ENCODE assay signal across 13 cellular contexts in the genomic region with DNA sequence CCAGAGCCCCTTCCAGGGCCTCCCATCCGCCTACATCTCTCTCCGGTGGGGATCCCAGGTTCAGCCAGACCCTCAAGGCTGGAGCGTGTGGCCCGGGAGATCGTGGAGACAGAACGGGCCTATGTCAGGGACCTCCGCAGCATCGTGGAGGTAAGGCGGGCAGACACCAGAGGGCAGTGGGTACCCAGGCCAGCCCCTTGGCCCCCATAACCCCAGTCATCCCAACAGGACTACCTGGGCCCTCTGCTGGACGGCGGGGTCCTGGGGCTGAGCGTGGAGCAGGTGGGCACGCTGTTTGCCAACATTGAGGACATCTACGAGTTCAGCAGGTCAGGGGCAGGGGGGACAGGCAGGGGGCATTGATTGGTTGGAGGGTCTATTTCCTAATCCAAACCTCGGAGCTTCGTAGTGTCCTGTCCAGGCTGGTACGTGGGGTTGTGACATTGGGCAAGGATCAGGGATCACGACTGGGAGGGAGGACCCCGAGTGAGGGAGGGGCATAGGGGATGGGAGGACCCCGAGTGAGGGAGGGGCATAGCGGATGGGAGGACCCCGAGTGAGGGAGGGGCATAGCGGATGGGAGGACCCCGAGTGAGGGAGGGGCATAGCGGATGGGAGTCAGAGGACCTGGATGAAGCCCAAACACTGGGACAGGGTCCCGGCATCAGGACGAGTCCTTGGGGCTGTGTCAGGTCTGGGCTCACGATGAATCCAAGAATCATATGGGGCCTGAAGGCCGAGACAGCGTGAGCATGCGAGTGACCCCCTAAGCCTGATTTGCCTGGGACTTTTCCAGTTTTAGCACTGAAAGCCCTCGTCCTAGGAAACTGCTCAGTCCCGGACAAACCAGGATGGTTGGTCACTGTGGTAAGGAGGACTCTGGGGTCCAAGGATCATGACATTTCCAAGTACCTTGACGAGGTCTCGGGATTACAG. TPM values are rescaled to one million over a fixed set of nuclear protein-coding genes. Genes with fewer than 3 reads are reported as not detected.
DNase-seq lines count a peak whose midpoint lies in the region; ATAC-seq, FAIRE-seq and TF ChIP-seq lines count a peak whose summit lies in the region.
"Had no signal": no experiment of that assay in that cellular context is flagged by ENCODE, and none has a peak within 500 bp of the region (broad histone marks: within the 10 kb centered on the region; RNA-seq: fewer than 3 reads in every experiment).

No MANE protein-coding gene starts in this region.

- peaks cover 17% of the 10 kb centered on the region for H3K27me3 ChIP-seq in transverse colon

- H3K36me3 ChIP-seq in mesodermal cell (ENCODE audit: control insufficient read depth, insufficient read depth, low read length) = peaks cover 58% of the 10 kb centered on the region
- no peaks in the 10 kb centered on the region for H3K36me3 ChIP-seq in transverse colon
- H3K36me3 ChIP-seq: neutrophil had no signal

- peaks cover 45% of the 10 kb centered on the region for H3K36me3 Mint-ChIP-seq in activated T-cell treated with anti-CD3 and anti-CD28 coated beads, Interleukin-2, amount 50 U/mL, for 24 hours (ENCODE audit: low read depth)

- WGBS in mesodermal cell (ENCODE audit: insufficient coverage in 2 of 2), 2 experiments = 76 to 87% methylated on average over 28 to 31 of the region's 35 CpGs
- 61 to 68% methylated on average over 11 to 32 of the region's 35 CpGs for WGBS in transverse colon (ENCODE audit: low coverage in 1 of 2), 2 donors

- H3K4me3 Mint-ChIP-seq in activated T-cell treated with anti-CD3 and anti-CD28 coated beads, Interleukin-2, amount 50 U/mL, for 24 hours = no peak overlapping the region

- no peak for ATAC-seq in GM21423 (IDR thresholded peaks at IDR 0.05; ENCODE audit: unreplicated experiment)

- intact Hi-C loops in transverse colon (cut with DNase I; ENCODE audit: low total_unique reads) = no loop called here

- H3K9me3 Mint-ChIP-seq in activated T-cell treated with anti-CD3 and anti-CD28 coated beads, Interleukin-2, amount 50 U/mL, for 24 hours = no peaks in the 10 kb centered on the region

- no peaks in the 10 kb centered on the region for H3K9me3 ChIP-seq in mesodermal cell (ENCODE audit: control insufficient read depth, low read length)
- no peaks in the 10 kb centered on the region for H3K9me3 ChIP-seq in transverse colon
- H3K9me3 ChIP-seq: neutrophil had no signal

- DNase-seq in activated T-cell treated with anti-CD3 and anti-CD28 coated beads, Interleukin-2, amount 50 U/mL, for 24 hours = no peak
- no peak for DNase-seq in activated T-cell treated with anti-CD3 and anti-CD28 coated beads, Interleukin-2, amount 50 U/mL, for 48 hours
- no peak for DNase-seq in cardiac fibroblast (ENCODE audit: low read depth in 2 of 2)
- DNase-seq in transverse colon = no peak
- no peak for DNase-seq in NOMO-1 treated with dmso at 0.1 percent for 144 hours (lab: John Stamatoyannopoulos, UW; ENCODE audit: unreplicated experiment)
- DNase-seq in H54 (ENCODE audit: insufficient read length, low spot score) = no peak
- DNase-seq: activated effector memory CD4-positive, alpha-beta T cell treated with Interleukin-2 at 50 U/mL for 16 hours; NCI-H345 had no signal

- TF ChIP-seq POLR2A in transverse colon (IDR thresholded peaks at IDR 0.05) (no peak), H54 (IDR thresholded peaks at IDR 0.05; ENCODE audit: low read depth, low read length) (no peak)

- H3K4me3 ChIP-seq in cardiac fibroblast (replicated peaks in 1 of 2; ENCODE audit: low read depth in 2 of 2, low read length in 2 of 2) (peak overlapping the region; percentile 84 to 87), mesodermal cell (ENCODE audit: extremely low read depth, insufficient read depth, low read length, poor library complexity, severe bottlenecking) (peak overlapping the region; percentile 98), transverse colon (peak overlapping the region in 1 of 4 donors; percentile 66)

- H3K4me1 Mint-ChIP-seq in activated T-cell treated with anti-CD3 and anti-CD28 coated beads, Interleukin-2, amount 50 U/mL, for 24 hours (ENCODE audit: low read depth) = peaks cover 29% of the 10 kb centered on the region

- H3K27ac Mint-ChIP-seq in activated T-cell treated with anti-CD3 and anti-CD28 coated beads, Interleukin-2, amount 50 U/mL, for 24 hours = peak overlapping the region; percentile 40

- TF ChIP-seq EP300 in transverse colon (IDR thresholded peaks at IDR 0.05; ENCODE audit: low read depth) = no peak

- H3K27ac ChIP-seq in mesodermal cell (ENCODE audit: low read depth, low read length, severe bottlenecking) (no peak overlapping the region), transverse colon (peak overlapping the region; percentile 98 to 100 (median 99))
- H3K27ac ChIP-seq: epithelial cell of prostate, neutrophil had no signal

- no peaks in the 10 kb centered on the region for H3K27me3 Mint-ChIP-seq in activated T-cell treated with anti-CD3 and anti-CD28 coated beads, Interleukin-2, amount 50 U/mL, for 24 hours

- TF ChIP-seq CTCF in cardiac fibroblast (IDR thresholded peaks at IDR 0.05; ENCODE audit: low read depth, low read length) (peak; percentile 2), transverse colon (IDR thresholded peaks at IDR 0.05) (no peak)

- peaks cover 30% of the 10 kb centered on the region for H3K4me1 ChIP-seq in mesodermal cell (ENCODE audit: control insufficient read depth, insufficient read depth, low read length, poor library complexity, severe bottlenecking)
- H3K4me1 ChIP-seq in transverse colon = peaks cover 11 to 48% (median 37%) of the 10 kb centered on the region in 4 donors

- in situ Hi-C loops in transverse colon (cut with MboI; ENCODE audit: low pct_ligation_motif_present in 1 of 4, low pct_unique_long_range_greater_than_20kb in 1 of 4, low sequenced_read_pairs in 3 of 4) = no loop called here

- no peak for FAIRE-seq in H54 (lab: Jason Lieb, UNC)
- FAIRE-seq: GM12892 had no signal

RNA-seq across cellular contexts. Expression of a gene that starts 2.9 kb away (rescaled TPM):
- 49.7 TPM for polyA plus RNA-seq in mesodermal cell (2013, experiment 1 of 2)
- 42.2 TPM for polyA plus RNA-seq in mesodermal cell (2013, experiment 2 of 2)
- 10 to 100 TPM in 2 of 4 donors, 1 to 10 TPM in 2; 6.1 to 27.7 (median 11.9) TPM for total RNA-seq in transverse colon

RNA-seq across cellular contexts. Expression of a gene that starts 8.7 kb away (rescaled TPM):
- polyA plus RNA-seq in mesodermal cell (2013, experiment 1 of 2) = 19.8 TPM
- 13.8 TPM for polyA plus RNA-seq in mesodermal cell (2013, experiment 2 of 2)
- total RNA-seq in transverse colon = 100 to 1,000 TPM; 280 to 924 (median 309) TPM

RNA-seq across cellular contexts. Expression of a gene that starts 20.4 kb away (rescaled TPM):
- 2,563 TPM for polyA plus RNA-seq in mesodermal cell (2013, experiment 1 of 2)
- polyA plus RNA-seq in mesodermal cell (2013, experiment 2 of 2) = 2,222 TPM
- 1,000 to 10,000 TPM in 3 of 4 donors, 100 to 1,000 TPM in 1; 718 to 1,665 (median 1,335) TPM for total RNA-seq in transverse colon

RNA-seq across cellular contexts. Expression of a gene that starts 24.2 kb away (rescaled TPM):
- 20.7 TPM for polyA plus RNA-seq in mesodermal cell (2013, experiment 1 of 2)
- 17.8 TPM for polyA plus RNA-seq in mesodermal cell (2013, experiment 2 of 2)
- 10 to 100 TPM; 22.8 to 37.4 (median 27.8) TPM for total RNA-seq in transverse colon

RNA-seq across cellular contexts. Expression of a gene that starts 24.5 kb away (rescaled TPM):
- polyA plus RNA-seq in mesodermal cell (2013, experiment 1 of 2) = 41.8 TPM
- polyA plus RNA-seq in mesodermal cell (2013, experiment 2 of 2) = 46.1 TPM
- total RNA-seq in transverse colon = 10 to 100 TPM; 37.8 to 71.2 (median 43.0) TPM
